Comparison of ENCODE assay signal across 15 cellular contexts in genomic region chr1:36881071-36881405, GRCh38.
"Had no signal": no experiment of that assay in that cellular context is flagged by ENCODE, and none has a peak within 500 bp of the region (broad histone marks: within the 10 kb centered on the region; RNA-seq: fewer than 3 reads in every experiment).

No MANE protein-coding gene starts in this region.

- H3K4me1 ChIP-seq: esophagus squamous epithelium, gastrocnemius medialis, spleen, upper lobe of right lung had no signal

- H3K9me3 Mint-ChIP-seq: activated naive CD4-positive, alpha-beta T cell treated with anti-CD3 and anti-CD28 coated beads, Interleukin-2, amount 50 U/mL, for 72 hours; brain; mesothelial cell of epicardium; natural killer cell; WTC11 had no signal

- H3K27ac ChIP-seq: esophagus squamous epithelium, gastrocnemius medialis, spleen, thoracic aorta, upper lobe of right lung had no signal

- H3K36me3 ChIP-seq: esophagus squamous epithelium, gastrocnemius medialis, spleen, thoracic aorta, upper lobe of right lung had no signal

- H3K4me1 Mint-ChIP-seq: mesothelial cell of epicardium, natural killer cell, WTC11 had no signal

- H3K36me3 Mint-ChIP-seq: activated naive CD4-positive, alpha-beta T cell treated with anti-CD3 and anti-CD28 coated beads, Interleukin-2, amount 50 U/mL, for 72 hours; mesothelial cell of epicardium; natural killer cell; WTC11 had no signal

- H3K27me3 ChIP-seq: upper lobe of right lung had no signal

- H3K27ac Mint-ChIP-seq: activated naive CD4-positive, alpha-beta T cell treated with anti-CD3 and anti-CD28 coated beads, Interleukin-2, amount 50 U/mL, for 72 hours; mesothelial cell of epicardium; natural killer cell; progenitor cell of endocrine pancreas; WTC11 had no signal

- DNase-seq: esophagus squamous epithelium; gastrocnemius medialis; left colon; spleen; stimulated activated CD4-positive, alpha-beta T cell treated with anti-CD3 and anti-CD28 coated beads, Interleukin-4, amount 100 ng/mL, for 1 hour; stimulated activated naive CD4-positive, alpha-beta T cell; T-helper 9 cell; upper lobe of right lung had no signal

- H3K9me3 ChIP-seq: esophagus squamous epithelium, gastrocnemius medialis, spleen, thoracic aorta, upper lobe of right lung had no signal

- H3K4me3 ChIP-seq: esophagus squamous epithelium, gastrocnemius medialis, spleen, thoracic aorta, upper lobe of right lung had no signal

- H3K4me3 Mint-ChIP-seq: brain, mesothelial cell of epicardium, natural killer cell, WTC11 had no signal
